12 cellular contexts compared by ENCODE assay signal in genomic region chr11:122267602-122268001, GRCh38.
DNase-seq lines count a peak whose midpoint lies in the region; ATAC-seq and TF ChIP-seq lines count a peak whose summit lies in the region.
"Had no signal": no experiment of that assay in that cellular context is flagged by ENCODE, and none has a peak within 500 bp of the region (broad histone marks: within the 10 kb centered on the region; RNA-seq: fewer than 3 reads in every experiment).

No MANE protein-coding gene starts in this region.

- H3K79me2 ChIP-seq in PC-3 (ENCODE audit: low read length) = no peaks in the 10 kb centered on the region

- ATAC-seq in PC-3 = peak; percentile 54
- no peak for ATAC-seq in GM19035 (IDR thresholded peaks at IDR 0.05; ENCODE audit: unreplicated experiment)
- ATAC-seq: psoas muscle had no signal

- H3K36me3 ChIP-seq in PC-3 (ENCODE audit: low read depth, low read length) = no peaks in the 10 kb centered on the region
- H3K36me3 ChIP-seq in endodermal cell (ENCODE audit: control insufficient read depth, insufficient read depth, low read length) = no peaks in the 10 kb centered on the region

- intact Hi-C loops in PC-3 (cut with micrococcal nuclease) = no loop called here

- H3K9me3 ChIP-seq in PC-3 (ENCODE audit: low read length) (no peaks in the 10 kb centered on the region), endodermal cell (ENCODE audit: control insufficient read depth, low read length) (no peaks in the 10 kb centered on the region)
- H3K9me3 ChIP-seq: psoas muscle had no signal

- H3K4me3 ChIP-seq in PC-3 (ENCODE audit: low read length) (no peak overlapping the region), endodermal cell (ENCODE audit: low read length) (no peak overlapping the region)
- H3K4me3 ChIP-seq: psoas muscle had no signal

- H3K27me3 Mint-ChIP-seq in endodermal cell (ENCODE audit: insufficient read depth) = peaks cover under 1% of the 10 kb centered on the region
- H3K27me3 Mint-ChIP-seq in activated naive CD8-positive, alpha-beta T cell treated with anti-CD3 and anti-CD28 coated beads for 36 hours = peaks cover 5% of the 10 kb centered on the region
- H3K27me3 Mint-ChIP-seq in activated naive CD4-positive, alpha-beta T cell treated with anti-CD3 and anti-CD28 coated beads, Interleukin-2, amount 10 ng/mL, durations not matched to agents 7 days and 5 days = no peaks in the 10 kb centered on the region
- H3K27me3 Mint-ChIP-seq: activated B cell treated with CpG ODN at 0.5 μM for 24 hours had no signal

- peaks cover 7% of the 10 kb centered on the region for H3K4me1 Mint-ChIP-seq in endodermal cell
- no peaks in the 10 kb centered on the region for H3K4me1 Mint-ChIP-seq in activated naive CD8-positive, alpha-beta T cell treated with anti-CD3 and anti-CD28 coated beads for 36 hours
- no peaks in the 10 kb centered on the region for H3K4me1 Mint-ChIP-seq in activated naive CD4-positive, alpha-beta T cell treated with anti-CD3 and anti-CD28 coated beads, Interleukin-2, amount 10 ng/mL, durations not matched to agents 7 days and 5 days
- H3K4me1 Mint-ChIP-seq: activated B cell treated with CpG ODN at 0.5 μM for 24 hours had no signal

- no peak overlapping the region for H2AFZ ChIP-seq in PC-3 (ENCODE audit: low read length)

- no peaks in the 10 kb centered on the region for H3K36me3 Mint-ChIP-seq in endodermal cell (ENCODE audit: low read depth)
- no peaks in the 10 kb centered on the region for H3K36me3 Mint-ChIP-seq in activated naive CD8-positive, alpha-beta T cell treated with anti-CD3 and anti-CD28 coated beads for 36 hours
- no peaks in the 10 kb centered on the region for H3K36me3 Mint-ChIP-seq in activated naive CD4-positive, alpha-beta T cell treated with anti-CD3 and anti-CD28 coated beads, Interleukin-2, amount 10 ng/mL, durations not matched to agents 7 days and 5 days

- no peaks in the 10 kb centered on the region for H3F3A ChIP-seq in PC-3 (ENCODE audit: low read length, unreplicated experiment)

- TF ChIP-seq CTCF in PC-3 (conservative IDR thresholded peaks at IDR 0.05; ENCODE audit: low read depth, low read length) (no peak), endodermal cell (conservative IDR thresholded peaks at IDR 0.05) (peak; percentile 30)

- H3K4me3 Mint-ChIP-seq in endodermal cell = no peak overlapping the region
- no peak overlapping the region for H3K4me3 Mint-ChIP-seq in activated naive CD8-positive, alpha-beta T cell treated with anti-CD3 and anti-CD28 coated beads for 36 hours
- no peak overlapping the region for H3K4me3 Mint-ChIP-seq in activated naive CD4-positive, alpha-beta T cell treated with anti-CD3 and anti-CD28 coated beads, Interleukin-2, amount 10 ng/mL, durations not matched to agents 7 days and 5 days
- H3K4me3 Mint-ChIP-seq: activated B cell treated with CpG ODN at 0.5 μM for 24 hours had no signal

- WGBS in endodermal cell (ENCODE audit: insufficient coverage in 1 of 2, insufficient read length in 1 of 2), 2 experiments = 80 to 83% methylated on average over 1 to 2 of the region's 2 CpGs

- H3K27me3 ChIP-seq in PC-3 (ENCODE audit: low read length) = peaks cover 84% of the 10 kb centered on the region
- H3K27me3 ChIP-seq in endodermal cell (ENCODE audit: control insufficient read depth, insufficient read depth, low read length, poor library complexity, severe bottlenecking) = no peaks in the 10 kb centered on the region

- no peaks in the 10 kb centered on the region for H3K9me3 Mint-ChIP-seq in endodermal cell
- H3K9me3 Mint-ChIP-seq in activated naive CD8-positive, alpha-beta T cell treated with anti-CD3 and anti-CD28 coated beads for 36 hours = no peaks in the 10 kb centered on the region
- H3K9me3 Mint-ChIP-seq in activated naive CD4-positive, alpha-beta T cell treated with anti-CD3 and anti-CD28 coated beads, Interleukin-2, amount 10 ng/mL, durations not matched to agents 7 days and 5 days = no peaks in the 10 kb centered on the region
- H3K9me3 Mint-ChIP-seq: activated B cell treated with CpG ODN at 0.5 μM for 24 hours had no signal

- CTCF ChIA-PET in PC-3 (lab: Charles Lee) = interaction anchor here (0.7 kb wide), 1 partner anchor 39 kb away, joined by 3 read pairs; no protein-coding TSS in a partner anchor
- CTCF ChIA-PET in activated naive CD4-positive, alpha-beta T cell treated with anti-CD3 and anti-CD28 coated beads, Interleukin-2, amount 10 ng/mL, durations not matched to agents 7 days and 5 days (lab: Charles Lee) = no interaction called here

- no peak overlapping the region for H3K27ac Mint-ChIP-seq in endodermal cell
- no peak overlapping the region for H3K27ac Mint-ChIP-seq in activated naive CD8-positive, alpha-beta T cell treated with anti-CD3 and anti-CD28 coated beads for 36 hours
- H3K27ac Mint-ChIP-seq in activated naive CD4-positive, alpha-beta T cell treated with anti-CD3 and anti-CD28 coated beads, Interleukin-2, amount 10 ng/mL, durations not matched to agents 7 days and 5 days = no peak overlapping the region
- H3K27ac Mint-ChIP-seq: activated B cell treated with CpG ODN at 0.5 μM for 24 hours had no signal

- no peak overlapping the region for H3K9ac ChIP-seq in PC-3 (ENCODE audit: low read length)
- H3K9ac ChIP-seq in endodermal cell (ENCODE audit: extremely low read depth, low read length, poor library complexity, severe bottlenecking) = no peak overlapping the region

- no peak overlapping the region for H3K27ac ChIP-seq in PC-3 (ENCODE audit: low read length)
- no peak overlapping the region for H3K27ac ChIP-seq in endodermal cell (ENCODE audit: low read depth, low read length)
- H3K27ac ChIP-seq: psoas muscle had no signal

- no peaks in the 10 kb centered on the region for H3K9me2 ChIP-seq in PC-3 (replicated peaks; ENCODE audit: low read length)

- H3K4me2 ChIP-seq in PC-3 (ENCODE audit: low read length) = no peak overlapping the region

- DNase-seq in GM03348 (ENCODE audit: low spot score) = peak; percentile 84
- DNase-seq in PC-3 = peak; percentile 71
- peak; percentile 62 for DNase-seq in endodermal cell
- DNase-seq in non-pigmented ciliary epithelial cell (ENCODE audit: low read depth) = peak; percentile 15
- no peak for DNase-seq in activated naive CD8-positive, alpha-beta T cell treated with anti-CD3 and anti-CD28 coated beads for 36 hours
- DNase-seq in activated naive CD4-positive, alpha-beta T cell treated with anti-CD3 and anti-CD28 coated beads, Interleukin-2, amount 10 ng/mL, durations not matched to agents 7 days and 5 days = no peak
- DNase-seq in HuH-7 (ENCODE audit: low spot score) = no peak
- DNase-seq: activated B cell treated with CpG ODN at 0.5 μM for 24 hours, DMS79, foreskin melanocyte, psoas muscle had no signal

- POLR2A ChIA-PET in PC-3 (lab: Charles Lee; ENCODE audit: unreplicated experiment) = no interaction called here

- H3K4me1 ChIP-seq in PC-3 (ENCODE audit: insufficient read depth, low read length) (0 out of 2 replicates have a peak, but pooled peaks cover 8% of the 10 kb centered on the region), endodermal cell (ENCODE audit: control insufficient read depth, insufficient read depth, low read length) (peaks cover 5% of the 10 kb centered on the region)
- H3K4me1 ChIP-seq: psoas muscle had no signal

- no peaks in the 10 kb centered on the region for H4K20me1 ChIP-seq in PC-3 (ENCODE audit: low read length)

- no TSS peak for BruUV-seq in PC-3 (replicated peaks; lab: Mats Ljungman, UMichigan)

Comparison
In these comparisons a context has a peak if more than half of its experiments do, and no peak if none do; other contexts are left out.
1. DNase-seq: peak in GM03348 (single experiment), PC-3 (single experiment), endodermal cell (single experiment) and non-pigmented ciliary epithelial cell (single experiment); none in activated naive CD8-positive, alpha-beta T cell treated with anti-CD3 and anti-CD28 coated beads for 36 hours (single experiment), activated naive CD4-positive, alpha-beta T cell treated with anti-CD3 and anti-CD28 coated beads, Interleukin-2, amount 10 ng/mL, durations not matched to agents 7 days and 5 days (single experiment) and HuH-7 (single experiment).